14 cellular contexts compared by ENCODE assay signal in genomic region chr17:58311429-58311894, GRCh38. TPM values are rescaled to one million over a fixed set of nuclear protein-coding genes. Genes with fewer than 3 reads are reported as not detected.
DNase-seq lines count a peak whose midpoint lies in the region; ATAC-seq and TF ChIP-seq lines count a peak whose summit lies in the region.
"Had no signal": no experiment of that assay in that cellular context is flagged by ENCODE, and none has a peak within 500 bp of the region (broad histone marks: within the 10 kb centered on the region; RNA-seq: fewer than 3 reads in every experiment).

No MANE protein-coding gene starts in this region.

- no peaks in the 10 kb centered on the region for H3K27me3 Mint-ChIP-seq in activated CD8-positive, alpha-beta T cell treated with anti-CD3 and anti-CD28 coated beads, Interleukin-2, amount 10 ng/mL, durations not matched to agents 7 days and 5 days (ENCODE audit: low read depth)
- no peaks in the 10 kb centered on the region for H3K27me3 Mint-ChIP-seq in activated CD8-positive, alpha-beta T cell treated with anti-CD3 and anti-CD28 coated beads for 36 hours
- no peaks in the 10 kb centered on the region for H3K27me3 Mint-ChIP-seq in progenitor cell of endocrine pancreas

- CTCF ChIA-PET in activated CD8-positive, alpha-beta T cell treated with anti-CD3 and anti-CD28 coated beads, Interleukin-2, amount 10 ng/mL, durations not matched to agents 7 days and 5 days (lab: Charles Lee) = no interaction called here
- CTCF ChIA-PET in activated CD8-positive, alpha-beta T cell treated with anti-CD3 and anti-CD28 coated beads for 36 hours (lab: Charles Lee) = interaction anchor here (1.4 to 6.7 kb wide), 2 partner anchors 15 to 41 kb away, joined by 3 to 94 read pairs; partner anchors contain the start of gene SUPT4H1

- no peaks in the 10 kb centered on the region for H3K9me3 Mint-ChIP-seq in activated CD8-positive, alpha-beta T cell treated with anti-CD3 and anti-CD28 coated beads, Interleukin-2, amount 10 ng/mL, durations not matched to agents 7 days and 5 days (ENCODE audit: insufficient read depth)
- H3K9me3 Mint-ChIP-seq in activated CD8-positive, alpha-beta T cell treated with anti-CD3 and anti-CD28 coated beads for 36 hours = no peaks in the 10 kb centered on the region
- no peaks in the 10 kb centered on the region for H3K9me3 Mint-ChIP-seq in progenitor cell of endocrine pancreas (ENCODE audit: low read depth)

- peak; percentile 17 for DNase-seq in activated CD8-positive, alpha-beta T cell treated with anti-CD3 and anti-CD28 coated beads, Interleukin-2, amount 10 ng/mL, durations not matched to agents 7 days and 5 days
- DNase-seq in activated CD8-positive, alpha-beta T cell treated with anti-CD3 and anti-CD28 coated beads for 36 hours = no peak
- DNase-seq in GM13976 (ENCODE audit: low spot score) (peak; percentile 13), islet precursor cell (peak; percentile 52), progenitor cell of endocrine pancreas (ENCODE audit: low spot score, unreplicated experiment) (peak; percentile 6), DMS114 treated with DMSO at 0.1 percent for 48 hours (lab: John Stamatoyannopoulos, UW; ENCODE audit: unreplicated experiment) (no peak)
- DNase-seq: DMS153, EL, Karpas-422, MM.1S, NCI-H2029, NCI-H510A had no signal

- no peak overlapping the region for H3K27ac Mint-ChIP-seq in activated CD8-positive, alpha-beta T cell treated with anti-CD3 and anti-CD28 coated beads, Interleukin-2, amount 10 ng/mL, durations not matched to agents 7 days and 5 days
- no peak overlapping the region for H3K27ac Mint-ChIP-seq in activated CD8-positive, alpha-beta T cell treated with anti-CD3 and anti-CD28 coated beads for 36 hours
- no peak overlapping the region for H3K27ac Mint-ChIP-seq in progenitor cell of endocrine pancreas

- no peak for TF ChIP-seq CTCF in activated CD8-positive, alpha-beta T cell treated with anti-CD3 and anti-CD28 coated beads for 36 hours (IDR thresholded peaks at IDR 0.05)
- TF ChIP-seq CTCF in GM13976 (IDR thresholded peaks at IDR 0.05; ENCODE audit: borderline replicate concordance, control extremely low read depth, extremely low read depth, insufficient read depth, missing control alignments) = no peak
- TF ChIP-seq CTCF in progenitor cell of endocrine pancreas (IDR thresholded peaks at IDR 0.05; ENCODE audit: unreplicated experiment) = no peak

- peaks cover 15% of the 10 kb centered on the region for H3K36me3 Mint-ChIP-seq in activated CD8-positive, alpha-beta T cell treated with anti-CD3 and anti-CD28 coated beads, Interleukin-2, amount 10 ng/mL, durations not matched to agents 7 days and 5 days (ENCODE audit: low read depth)
- peaks cover 1% of the 10 kb centered on the region for H3K36me3 Mint-ChIP-seq in activated CD8-positive, alpha-beta T cell treated with anti-CD3 and anti-CD28 coated beads for 36 hours (ENCODE audit: low read depth)
- H3K36me3 Mint-ChIP-seq in progenitor cell of endocrine pancreas (ENCODE audit: insufficient read depth) = no peaks in the 10 kb centered on the region

- H3K4me3 Mint-ChIP-seq in activated CD8-positive, alpha-beta T cell treated with anti-CD3 and anti-CD28 coated beads, Interleukin-2, amount 10 ng/mL, durations not matched to agents 7 days and 5 days = no peak overlapping the region
- H3K4me3 Mint-ChIP-seq in activated CD8-positive, alpha-beta T cell treated with anti-CD3 and anti-CD28 coated beads for 36 hours = no peak overlapping the region
- H3K4me3 Mint-ChIP-seq in progenitor cell of endocrine pancreas (ENCODE audit: low read depth) = no peak overlapping the region

- POLR2A ChIA-PET in activated CD8-positive, alpha-beta T cell treated with anti-CD3 and anti-CD28 coated beads, Interleukin-2, amount 10 ng/mL, durations not matched to agents 7 days and 5 days (lab: Charles Lee) = interaction anchor here (0.8 to 28.8 kb wide), 3 partner anchors 10 to 28 kb away, joined by 4 to 2649 read pairs (median 122); partner anchors contain the start of gene TSPOAP1
- POLR2A ChIA-PET in activated CD8-positive, alpha-beta T cell treated with anti-CD3 and anti-CD28 coated beads for 36 hours (lab: Charles Lee) = interaction anchor here (0.7 to 1.9 kb wide), 3 partner anchors 17 to 44 kb away, joined by 3 to 7 read pairs (median 4); partner anchors contain the start of gene TSPOAP1

- in situ Hi-C loops in GM13976 (cut with MboI; ENCODE audit: low sequenced_read_pairs, unreplicated experiment) = loop anchor here (10.0 kb wide), 1 partner anchor 113 kb away; no protein-coding TSS in a partner anchor

- intact Hi-C loops in activated CD8-positive, alpha-beta T cell treated with anti-CD3 and anti-CD28 coated beads for 36 hours (cut with micrococcal nuclease) = no loop called here

- no peak for ATAC-seq in activated CD8-positive, alpha-beta T cell treated with anti-CD3 and anti-CD28 coated beads, Interleukin-2, amount 10 ng/mL, durations not matched to agents 7 days and 5 days
- ATAC-seq in activated CD8-positive, alpha-beta T cell treated with anti-CD3 and anti-CD28 coated beads for 36 hours = no peak
- ATAC-seq in HG03097 (IDR thresholded peaks at IDR 0.05; ENCODE audit: low FRiP score, unreplicated experiment) (no peak), GM21423 (IDR thresholded peaks at IDR 0.05; ENCODE audit: unreplicated experiment) (no peak)

- H3K4me1 Mint-ChIP-seq in activated CD8-positive, alpha-beta T cell treated with anti-CD3 and anti-CD28 coated beads, Interleukin-2, amount 10 ng/mL, durations not matched to agents 7 days and 5 days (ENCODE audit: low read depth) = no peaks in the 10 kb centered on the region
- no peaks in the 10 kb centered on the region for H3K4me1 Mint-ChIP-seq in activated CD8-positive, alpha-beta T cell treated with anti-CD3 and anti-CD28 coated beads for 36 hours (ENCODE audit: low read depth)
- no peaks in the 10 kb centered on the region for H3K4me1 Mint-ChIP-seq in progenitor cell of endocrine pancreas (ENCODE audit: low read depth)

RNA-seq across cellular contexts. Expression of gene TSPOAP1, which starts 17.1 kb away (rescaled TPM):
- total RNA-seq in activated CD8-positive, alpha-beta T cell treated with anti-CD3 and anti-CD28 coated beads, Interleukin-2, amount 10 ng/mL, durations not matched to agents 7 days and 5 days = 10 to 100 TPM; 45.8 to 51.5 TPM
- 10 to 100 TPM; 21.1 to 24.1 TPM for total RNA-seq in activated CD8-positive, alpha-beta T cell treated with anti-CD3 and anti-CD28 coated beads for 36 hours
- 101 and 105 TPM in 2 replicates for total RNA-seq in progenitor cell of endocrine pancreas

RNA-seq across cellular contexts. Expression of gene MPO, which starts 30.7 kb away (rescaled TPM):
- total RNA-seq in activated CD8-positive, alpha-beta T cell treated with anti-CD3 and anti-CD28 coated beads, Interleukin-2, amount 10 ng/mL, durations not matched to agents 7 days and 5 days = not detected
- not detected for total RNA-seq in activated CD8-positive, alpha-beta T cell treated with anti-CD3 and anti-CD28 coated beads for 36 hours
- total RNA-seq in progenitor cell of endocrine pancreas = not detected in 2 replicates

RNA-seq across cellular contexts. Expression of gene SUPT4H1, which starts 40.5 kb away (rescaled TPM):
- 10 to 100 TPM; 75.2 to 90.8 TPM for total RNA-seq in activated CD8-positive, alpha-beta T cell treated with anti-CD3 and anti-CD28 coated beads, Interleukin-2, amount 10 ng/mL, durations not matched to agents 7 days and 5 days
- total RNA-seq in activated CD8-positive, alpha-beta T cell treated with anti-CD3 and anti-CD28 coated beads for 36 hours = 100 to 1,000 TPM; 104 to 110 TPM
- total RNA-seq in progenitor cell of endocrine pancreas = 89.6 and 95.7 TPM in 2 replicates

Comparison
In these comparisons a context has a peak if more than half of its experiments do, and no peak if none do; other contexts are left out.
1. DNase-seq: peak in activated CD8-positive, alpha-beta T cell treated with anti-CD3 and anti-CD28 coated beads, Interleukin-2, amount 10 ng/mL, durations not matched to agents 7 days and 5 days (single experiment), GM13976 (single experiment), islet precursor cell (single experiment) and progenitor cell of endocrine pancreas (single experiment); none in activated CD8-positive, alpha-beta T cell treated with anti-CD3 and anti-CD28 coated beads for 36 hours (single experiment) and DMS114 treated with DMSO at 0.1 percent for 48 hours (single experiment).